ENCODE assay signal across 15 cellular contexts in genomic region chr2:111111101-111111755, GRCh38. TPM values are rescaled to one million over a fixed set of nuclear protein-coding genes. Genes with fewer than 3 reads are reported as not detected.
DNase-seq lines count a peak whose midpoint lies in the region; ATAC-seq lines count a peak whose summit lies in the region.
"Had no signal": no experiment of that assay in that cellular context is flagged by ENCODE, and none has a peak within 500 bp of the region (broad histone marks: within the 10 kb centered on the region; RNA-seq: fewer than 3 reads in every experiment).

No MANE protein-coding gene starts in this region.

- peaks cover 11% of the 10 kb centered on the region for H3K9me3 Mint-ChIP-seq in activated CD4-positive, alpha-beta T cell treated with anti-CD3 and anti-CD28 coated beads, Interleukin-2, amount 10 ng/mL, durations not matched to agents 24 days and 14 days
- no peaks in the 10 kb centered on the region for H3K9me3 Mint-ChIP-seq in activated CD4-positive, alpha-beta T cell treated with anti-CD3 and anti-CD28 coated beads, Interleukin-2, amount 10 ng/mL, durations not matched to agents 7 days and 5 days
- H3K9me3 Mint-ChIP-seq in activated naive CD4-positive, alpha-beta T cell treated with anti-CD3 and anti-CD28 coated beads, Interleukin-2, amount 50 U/mL, for 24 hours: no peaks in the 10 kb centered on the region
- no peaks in the 10 kb centered on the region for H3K9me3 Mint-ChIP-seq in activated naive CD4-positive, alpha-beta T cell treated with anti-CD3 and anti-CD28 coated beads for 36 hours
- no peaks in the 10 kb centered on the region for H3K9me3 Mint-ChIP-seq in activated naive CD4-positive, alpha-beta T cell treated with anti-CD3 and anti-CD28 coated beads, Interleukin-2, amount 50 U/mL, for 72 hours
- H3K9me3 Mint-ChIP-seq: CD8-positive, alpha-beta memory T cell; H9 had no signal

- H3K27me3 Mint-ChIP-seq in activated CD4-positive, alpha-beta T cell treated with anti-CD3 and anti-CD28 coated beads, Interleukin-2, amount 10 ng/mL, durations not matched to agents 24 days and 14 days: peaks cover 55% of the 10 kb centered on the region
- peaks cover 56% of the 10 kb centered on the region for H3K27me3 Mint-ChIP-seq in activated CD4-positive, alpha-beta T cell treated with anti-CD3 and anti-CD28 coated beads, Interleukin-2, amount 10 ng/mL, durations not matched to agents 7 days and 5 days
- H3K27me3 Mint-ChIP-seq in activated naive CD4-positive, alpha-beta T cell treated with anti-CD3 and anti-CD28 coated beads, Interleukin-2, amount 50 U/mL, for 24 hours: peaks cover 31% of the 10 kb centered on the region
- H3K27me3 Mint-ChIP-seq in activated naive CD4-positive, alpha-beta T cell treated with anti-CD3 and anti-CD28 coated beads for 36 hours (ENCODE audit: low read depth): peaks cover 58% of the 10 kb centered on the region

- H3K36me3 Mint-ChIP-seq in activated CD4-positive, alpha-beta T cell treated with anti-CD3 and anti-CD28 coated beads, Interleukin-2, amount 10 ng/mL, durations not matched to agents 24 days and 14 days (ENCODE audit: low read depth): peaks cover under 1% of the 10 kb centered on the region
- H3K36me3 Mint-ChIP-seq in activated CD4-positive, alpha-beta T cell treated with anti-CD3 and anti-CD28 coated beads, Interleukin-2, amount 10 ng/mL, durations not matched to agents 7 days and 5 days (ENCODE audit: low read depth): no peaks in the 10 kb centered on the region
- peaks cover 2% of the 10 kb centered on the region for H3K36me3 Mint-ChIP-seq in activated naive CD4-positive, alpha-beta T cell treated with anti-CD3 and anti-CD28 coated beads, Interleukin-2, amount 50 U/mL, for 24 hours
- no peaks in the 10 kb centered on the region for H3K36me3 Mint-ChIP-seq in activated naive CD4-positive, alpha-beta T cell treated with anti-CD3 and anti-CD28 coated beads for 36 hours (ENCODE audit: low read depth)
- peaks cover 0 to 3% of the 10 kb centered on the region in 2 donors for H3K36me3 Mint-ChIP-seq in activated naive CD4-positive, alpha-beta T cell treated with anti-CD3 and anti-CD28 coated beads, Interleukin-2, amount 50 U/mL, for 72 hours

- DNase-seq in activated CD4-positive, alpha-beta T cell treated with anti-CD3 and anti-CD28 coated beads, Interleukin-2, amount 10 ng/mL, durations not matched to agents 24 days and 14 days: no peak
- no peak for DNase-seq in activated CD4-positive, alpha-beta T cell treated with anti-CD3 and anti-CD28 coated beads, Interleukin-2, amount 10 ng/mL, durations not matched to agents 7 days and 5 days
- no peak for DNase-seq in activated naive CD4-positive, alpha-beta T cell treated with anti-CD3 and anti-CD28 coated beads for 36 hours
- no peak for DNase-seq in activated naive CD4-positive, alpha-beta T cell treated with anti-CD3 and anti-CD28 coated beads, Interleukin-2, amount 50 U/mL, for 72 hours (ENCODE audit: low spot score in 2 of 2)
- no peak for DNase-seq in stimulated activated naive CD8-positive, alpha-beta T cell treated with anti-CD3 and anti-CD28 coated beads, Interleukin-15, Interleukin-2, amounts not matched to agents 100 U/mL and 50 U/mL, for 24 hours
- no peak for DNase-seq in NCI-H69 (lab: John Stamatoyannopoulos, UW)
- DNase-seq: CD8-positive, alpha-beta memory T cell; DMS79; H9; NCI-H1436; NCI-H2029 treated with DMSO at 0.1 percent for 48 hours; NCI-H2171 treated with DMSO at 0.1 percent for 48 hours; NCI-H82; PC-9 had no signal

- CTCF ChIA-PET in activated CD4-positive, alpha-beta T cell treated with anti-CD3 and anti-CD28 coated beads, Interleukin-2, amount 10 ng/mL, durations not matched to agents 7 days and 5 days (lab: Charles Lee): no interaction called here
- CTCF ChIA-PET in activated naive CD4-positive, alpha-beta T cell treated with anti-CD3 and anti-CD28 coated beads for 36 hours (lab: Charles Lee): interaction anchor here (0.5 to 1.3 kb wide), 4 partner anchors 16 to 1003 kb away, joined by 3 to 5 read pairs (median 4); no protein-coding TSS in a partner anchor

- ATAC-seq in activated naive CD4-positive, alpha-beta T cell treated with anti-CD3 and anti-CD28 coated beads, Interleukin-2, amount 50 U/mL, for 72 hours: peak; percentile 20 to 75
- peak; percentile 25 for ATAC-seq in stimulated activated naive CD8-positive, alpha-beta T cell treated with anti-CD3 and anti-CD28 coated beads, Interleukin-15, Interleukin-2, amounts not matched to agents 100 U/mL and 50 U/mL, for 24 hours

- H3K27ac Mint-ChIP-seq in activated CD4-positive, alpha-beta T cell treated with anti-CD3 and anti-CD28 coated beads, Interleukin-2, amount 10 ng/mL, durations not matched to agents 24 days and 14 days: peak overlapping the region; percentile 34
- H3K27ac Mint-ChIP-seq in activated CD4-positive, alpha-beta T cell treated with anti-CD3 and anti-CD28 coated beads, Interleukin-2, amount 10 ng/mL, durations not matched to agents 7 days and 5 days: no peak overlapping the region
- H3K27ac Mint-ChIP-seq in activated naive CD4-positive, alpha-beta T cell treated with anti-CD3 and anti-CD28 coated beads, Interleukin-2, amount 50 U/mL, for 24 hours: peak overlapping the region; percentile 35
- no peak overlapping the region for H3K27ac Mint-ChIP-seq in activated naive CD4-positive, alpha-beta T cell treated with anti-CD3 and anti-CD28 coated beads for 36 hours
- H3K27ac Mint-ChIP-seq in activated naive CD4-positive, alpha-beta T cell treated with anti-CD3 and anti-CD28 coated beads, Interleukin-2, amount 50 U/mL, for 72 hours: no peak overlapping the region
- H3K27ac Mint-ChIP-seq: H9 had no signal

- no peak overlapping the region for H3K4me3 Mint-ChIP-seq in activated CD4-positive, alpha-beta T cell treated with anti-CD3 and anti-CD28 coated beads, Interleukin-2, amount 10 ng/mL, durations not matched to agents 24 days and 14 days
- H3K4me3 Mint-ChIP-seq in activated CD4-positive, alpha-beta T cell treated with anti-CD3 and anti-CD28 coated beads, Interleukin-2, amount 10 ng/mL, durations not matched to agents 7 days and 5 days: no peak overlapping the region
- no peak overlapping the region for H3K4me3 Mint-ChIP-seq in activated naive CD4-positive, alpha-beta T cell treated with anti-CD3 and anti-CD28 coated beads, Interleukin-2, amount 50 U/mL, for 24 hours
- H3K4me3 Mint-ChIP-seq in activated naive CD4-positive, alpha-beta T cell treated with anti-CD3 and anti-CD28 coated beads for 36 hours: no peak overlapping the region
- H3K4me3 Mint-ChIP-seq: CD8-positive, alpha-beta memory T cell; H9 had no signal

- intact Hi-C loops in activated CD4-positive, alpha-beta T cell treated with anti-CD3 and anti-CD28 coated beads, Interleukin-2, amount 10 ng/mL, durations not matched to agents 24 days and 14 days (cut with micrococcal nuclease): loop anchor here (1.0 to 10.0 kb wide), 4 partner anchors 19 to 436 kb away; partner anchors contain the start of gene BUB1
- intact Hi-C loops in activated naive CD4-positive, alpha-beta T cell treated with anti-CD3 and anti-CD28 coated beads for 36 hours (cut with micrococcal nuclease): loop anchor here (1.0 to 10.0 kb wide), 2 partner anchors 19 to 364 kb away; no protein-coding TSS in a partner anchor

- H3K4me1 Mint-ChIP-seq in activated CD4-positive, alpha-beta T cell treated with anti-CD3 and anti-CD28 coated beads, Interleukin-2, amount 10 ng/mL, durations not matched to agents 24 days and 14 days: peaks cover 18% of the 10 kb centered on the region
- H3K4me1 Mint-ChIP-seq in activated CD4-positive, alpha-beta T cell treated with anti-CD3 and anti-CD28 coated beads, Interleukin-2, amount 10 ng/mL, durations not matched to agents 7 days and 5 days: peaks cover 3% of the 10 kb centered on the region
- peaks cover 5% of the 10 kb centered on the region for H3K4me1 Mint-ChIP-seq in activated naive CD4-positive, alpha-beta T cell treated with anti-CD3 and anti-CD28 coated beads, Interleukin-2, amount 50 U/mL, for 24 hours
- peaks cover 17% of the 10 kb centered on the region for H3K4me1 Mint-ChIP-seq in activated naive CD4-positive, alpha-beta T cell treated with anti-CD3 and anti-CD28 coated beads for 36 hours (ENCODE audit: low read depth)
- H3K4me1 Mint-ChIP-seq: H9 had no signal

- POLR2A ChIA-PET in activated CD4-positive, alpha-beta T cell treated with anti-CD3 and anti-CD28 coated beads, Interleukin-2, amount 10 ng/mL, durations not matched to agents 7 days and 5 days (lab: Charles Lee): no interaction called here

RNA-seq across cellular contexts. Expression of gene BCL2L11, which starts 9.5 kb away (rescaled TPM):
- 193 and 219 TPM in 2 replicates for total RNA-seq in activated CD4-positive, alpha-beta T cell treated with anti-CD3 and anti-CD28 coated beads, Interleukin-2, amount 10 ng/mL, durations not matched to agents 24 days and 14 days
- 10 to 100 TPM; 11.1 to 11.2 TPM for total RNA-seq in activated CD4-positive, alpha-beta T cell treated with anti-CD3 and anti-CD28 coated beads, Interleukin-2, amount 10 ng/mL, durations not matched to agents 7 days and 5 days
- 10 to 100 TPM; 11.5 to 12.8 TPM for total RNA-seq in activated naive CD4-positive, alpha-beta T cell treated with anti-CD3 and anti-CD28 coated beads for 36 hours
- total RNA-seq in activated naive CD4-positive, alpha-beta T cell treated with anti-CD3 and anti-CD28 coated beads, Interleukin-2, amount 50 U/mL, for 72 hours: 10 to 100 TPM; 11.0 to 40.2 TPM

Comparison
In these comparisons a context has a peak if more than half of its experiments do, and no peak if none do; other contexts are left out.
1. H3K27ac Mint-ChIP-seq: peak in activated CD4-positive, alpha-beta T cell treated with anti-CD3 and anti-CD28 coated beads, Interleukin-2, amount 10 ng/mL, durations not matched to agents 24 days and 14 days (single experiment) and activated naive CD4-positive, alpha-beta T cell treated with anti-CD3 and anti-CD28 coated beads, Interleukin-2, amount 50 U/mL, for 24 hours (single experiment); none in activated CD4-positive, alpha-beta T cell treated with anti-CD3 and anti-CD28 coated beads, Interleukin-2, amount 10 ng/mL, durations not matched to agents 7 days and 5 days (single experiment), activated naive CD4-positive, alpha-beta T cell treated with anti-CD3 and anti-CD28 coated beads for 36 hours (single experiment) and activated naive CD4-positive, alpha-beta T cell treated with anti-CD3 and anti-CD28 coated beads, Interleukin-2, amount 50 U/mL, for 72 hours (0 of 2).